8 cellular contexts compared by ENCODE assay signal in the genomic region with DNA sequence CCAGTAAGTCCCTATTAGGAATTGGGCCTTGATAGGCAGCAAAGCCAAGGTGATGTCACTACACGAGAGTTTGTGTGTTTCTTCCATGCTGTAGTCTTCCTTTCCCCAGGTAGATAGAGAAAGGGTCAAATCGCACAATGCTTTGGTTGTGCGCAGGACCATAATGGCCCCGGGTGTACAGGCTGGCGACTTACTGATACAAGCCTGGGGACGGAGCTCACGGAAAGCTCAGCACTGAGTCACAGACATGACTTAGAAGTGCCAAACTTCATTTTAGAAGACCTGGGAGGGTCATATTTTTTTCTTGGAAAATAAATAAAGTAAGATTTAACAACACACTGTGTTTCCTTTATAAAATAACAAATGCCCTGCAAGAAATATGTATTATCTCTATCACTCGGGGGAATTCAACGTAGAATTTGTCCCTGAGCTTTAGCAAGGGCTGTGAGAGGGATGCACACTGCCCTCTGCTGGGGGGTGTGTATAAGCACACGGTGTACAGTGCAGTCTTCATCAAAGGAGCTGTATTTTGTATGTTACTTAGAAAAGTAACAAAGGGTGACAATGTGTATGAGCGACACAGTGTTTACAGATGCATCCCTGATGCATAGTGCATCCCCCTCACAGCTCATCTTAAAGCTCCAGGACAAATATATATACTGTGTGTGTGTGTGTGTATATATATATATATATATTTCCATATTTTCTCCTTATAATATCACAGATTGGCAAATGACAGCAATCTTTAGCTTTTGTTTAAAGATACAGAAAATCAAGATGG.
DNase-seq lines count a peak whose midpoint lies in the region; ATAC-seq and TF ChIP-seq lines count a peak whose summit lies in the region.

No MANE protein-coding gene starts in this region.

- no peaks in the 10 kb centered on the region for H3K36me3 Mint-ChIP-seq in activated CD4-positive, alpha-beta T cell treated with anti-CD3 and anti-CD28 coated beads, Interleukin-2, amount 10 ng/mL, durations not matched to agents 24 days and 14 days (ENCODE audit: low read depth)
- H3K36me3 Mint-ChIP-seq in effector memory CD8-positive, alpha-beta T cell (ENCODE audit: insufficient read depth) = no peaks in the 10 kb centered on the region

- H3K4me1 ChIP-seq in BE2C = no peaks in the 10 kb centered on the region

- no peak overlapping the region for H3K27ac Mint-ChIP-seq in activated CD4-positive, alpha-beta T cell treated with anti-CD3 and anti-CD28 coated beads, Interleukin-2, amount 10 ng/mL, durations not matched to agents 24 days and 14 days
- H3K27ac Mint-ChIP-seq in effector memory CD8-positive, alpha-beta T cell = no peak overlapping the region

- H3K4me3 Mint-ChIP-seq in activated CD4-positive, alpha-beta T cell treated with anti-CD3 and anti-CD28 coated beads, Interleukin-2, amount 10 ng/mL, durations not matched to agents 24 days and 14 days = no peak overlapping the region
- H3K4me3 Mint-ChIP-seq in effector memory CD8-positive, alpha-beta T cell = no peak overlapping the region

- H3K27me3 Mint-ChIP-seq in activated CD4-positive, alpha-beta T cell treated with anti-CD3 and anti-CD28 coated beads, Interleukin-2, amount 10 ng/mL, durations not matched to agents 24 days and 14 days = peaks cover 6% of the 10 kb centered on the region
- H3K27me3 Mint-ChIP-seq in effector memory CD8-positive, alpha-beta T cell = peaks cover 5 to 17% of the 10 kb centered on the region in 2 donors

- ATAC-seq in GM18858 (IDR thresholded peaks at IDR 0.05; ENCODE audit: unreplicated experiment) (peak; percentile 79), HG03025 (IDR thresholded peaks at IDR 0.05; ENCODE audit: low FRiP score, unreplicated experiment) (peak; percentile 86)
- peak; percentile 62 for ATAC-seq in effector memory CD8-positive, alpha-beta T cell (replicated peaks)
- ATAC-seq in stimulated activated naive CD8-positive, alpha-beta T cell treated with anti-CD3 and anti-CD28 coated beads, Interleukin-15, Interleukin-2, amounts not matched to agents 100 U/mL and 50 U/mL, for 24 hours = peak; percentile 79

- TF ChIP-seq CTCF in BE2C (IDR thresholded peaks at IDR 0.05; ENCODE audit: low read depth, low read length) = peak; percentile 92

- peak; percentile 78 for DNase-seq in BE2C
- DNase-seq in NCI-H2029 (lab: John Stamatoyannopoulos, UW) = peak; percentile 18
- peak; percentile 86 for DNase-seq in activated CD4-positive, alpha-beta T cell treated with anti-CD3 and anti-CD28 coated beads, Interleukin-2, amount 10 ng/mL, durations not matched to agents 24 days and 14 days
- DNase-seq in effector memory CD8-positive, alpha-beta T cell = peak in 2 of 3 experiments; percentile 21
- peak; percentile 33 for DNase-seq in mucosa of gallbladder (ENCODE audit: low spot score)
- DNase-seq in stimulated activated naive CD8-positive, alpha-beta T cell treated with anti-CD3 and anti-CD28 coated beads, Interleukin-15, Interleukin-2, amounts not matched to agents 100 U/mL and 50 U/mL, for 24 hours = peak; percentile 70

- no peaks in the 10 kb centered on the region for H3K36me3 ChIP-seq in BE2C

- no peaks in the 10 kb centered on the region for H3K4me1 Mint-ChIP-seq in activated CD4-positive, alpha-beta T cell treated with anti-CD3 and anti-CD28 coated beads, Interleukin-2, amount 10 ng/mL, durations not matched to agents 24 days and 14 days
- H3K4me1 Mint-ChIP-seq in effector memory CD8-positive, alpha-beta T cell (ENCODE audit: low read depth in 2 of 2) = no peaks in the 10 kb centered on the region

- no peak overlapping the region for H3K4me3 ChIP-seq in BE2C (ENCODE audit: low read depth, low read length)

- no peaks in the 10 kb centered on the region for H3K9me3 ChIP-seq in BE2C

- intact Hi-C loops in activated CD4-positive, alpha-beta T cell treated with anti-CD3 and anti-CD28 coated beads, Interleukin-2, amount 10 ng/mL, durations not matched to agents 24 days and 14 days (cut with micrococcal nuclease) = loop anchor here (1.0 kb wide), 2 partner anchors 257 to 670 kb away; no protein-coding TSS in a partner anchor

- H3K27me3 ChIP-seq in BE2C = no peaks in the 10 kb centered on the region

- H3K9me3 Mint-ChIP-seq in activated CD4-positive, alpha-beta T cell treated with anti-CD3 and anti-CD28 coated beads, Interleukin-2, amount 10 ng/mL, durations not matched to agents 24 days and 14 days = no peaks in the 10 kb centered on the region
- no peaks in the 10 kb centered on the region for H3K9me3 Mint-ChIP-seq in effector memory CD8-positive, alpha-beta T cell

Comparison
In these comparisons a context has a peak if more than half of its experiments do, and no peak if none do; other contexts are left out.
1. DNase-seq: peak in every context shown above with its lines; median percentile 86 in activated CD4-positive, alpha-beta T cell treated with anti-CD3 and anti-CD28 coated beads, Interleukin-2, amount 10 ng/mL, durations not matched to agents 24 days and 14 days; 78 in BE2C; 70 in stimulated activated naive CD8-positive, alpha-beta T cell treated with anti-CD3 and anti-CD28 coated beads, Interleukin-15, Interleukin-2, amounts not matched to agents 100 U/mL and 50 U/mL, for 24 hours; 33 in mucosa of gallbladder; 21 in effector memory CD8-positive, alpha-beta T cell; 18 in NCI-H2029.